Comparison of ENCODE assay signal across 8 cellular contexts in the genomic region with DNA sequence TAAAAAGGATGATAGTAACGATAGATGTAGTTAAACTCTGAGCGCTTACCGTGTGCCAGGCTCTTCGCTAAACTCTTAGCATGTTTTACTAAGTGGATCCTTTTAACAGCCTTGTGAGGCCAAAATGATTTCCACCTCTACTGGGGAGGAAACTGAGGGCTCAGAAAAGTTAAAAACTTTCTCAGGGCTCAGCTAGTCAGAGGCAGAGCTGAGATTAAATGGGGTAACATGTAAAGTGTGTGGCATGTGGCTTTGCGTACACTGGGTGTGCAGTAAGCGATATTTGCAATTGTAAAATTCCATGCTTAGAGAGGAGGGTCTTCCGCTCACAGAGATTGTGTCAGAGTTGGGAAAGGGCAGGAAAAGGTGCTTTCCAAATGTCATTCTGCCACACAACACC. TPM values are rescaled to one million over a fixed set of nuclear protein-coding genes. Genes with fewer than 3 reads are reported as not detected.
DNase-seq lines count a peak whose midpoint lies in the region; ATAC-seq and TF ChIP-seq lines count a peak whose summit lies in the region.

No MANE protein-coding gene starts in this region.

- peak overlapping the region; percentile 97 for H3K27ac Mint-ChIP-seq in progenitor cell of endocrine pancreas

- H3K9me3 ChIP-seq in Peyer's patch (no peaks in the 10 kb centered on the region), esophagus muscularis mucosa (no peaks in the 10 kb centered on the region)

- peak overlapping the region; percentile 90 for H3K4me3 Mint-ChIP-seq in progenitor cell of endocrine pancreas (ENCODE audit: low read depth)

- H3K27me3 Mint-ChIP-seq in progenitor cell of endocrine pancreas = no peaks in the 10 kb centered on the region

- TF ChIP-seq CTCF in GM06990 (IDR thresholded peaks at IDR 0.05; ENCODE audit: insufficient read depth, low read length, poor library complexity, severe bottlenecking) (no peak), Peyer's patch (IDR thresholded peaks at IDR 0.05) (no peak), esophagus muscularis mucosa (IDR thresholded peaks at IDR 0.05) (no peak), progenitor cell of endocrine pancreas (IDR thresholded peaks at IDR 0.05; ENCODE audit: unreplicated experiment) (no peak)

- H3K9me3 Mint-ChIP-seq in progenitor cell of endocrine pancreas (ENCODE audit: low read depth) = no peaks in the 10 kb centered on the region

- H3K36me3 ChIP-seq in GM06990 (ENCODE audit: control insufficient read depth, insufficient read depth, low read length) (peaks cover 26% of the 10 kb centered on the region), Peyer's patch (peaks cover 0 to 30% (median 0%) of the 10 kb centered on the region in 3 donors), esophagus muscularis mucosa (peaks cover 22 to 40% (median 32%) of the 10 kb centered on the region in 4 donors)

- peak overlapping the region; percentile 77 for H3K4me3 ChIP-seq in GM06990 (replicated peaks; ENCODE audit: low read depth, low read length)
- H3K4me3 ChIP-seq in Peyer's patch = peak overlapping the region; percentile 66 to 99 (median 83)
- peak overlapping the region; percentile 78 to 100 (median 92) for H3K4me3 ChIP-seq in esophagus muscularis mucosa

- no peak for DNase-seq in GM06990 (ENCODE audit: extremely low read depth, insufficient read length)
- no peak for DNase-seq in Peyer's patch
- DNase-seq in esophagus muscularis mucosa (ENCODE audit: extremely low spot score) = no peak
- DNase-seq in progenitor cell of endocrine pancreas (ENCODE audit: low spot score, unreplicated experiment) = no peak
- DNase-seq in NCI-H748 (lab: John Stamatoyannopoulos, UW; ENCODE audit: unreplicated experiment) = no peak
- no peak for DNase-seq in epidermal melanocyte (ENCODE audit: insufficient read length, low spot score)
- no peak for DNase-seq in sciatic nerve (ENCODE audit: low spot score)

- TF ChIP-seq POLR2A in Peyer's patch (IDR thresholded peaks at IDR 0.05) (no peak), esophagus muscularis mucosa (IDR thresholded peaks at IDR 0.05; ENCODE audit: low read depth) (no peak)

- 58% methylated on average over 7 of the region's 7 CpGs for WGBS in esophagus muscularis mucosa

- H3K36me3 Mint-ChIP-seq in progenitor cell of endocrine pancreas (ENCODE audit: insufficient read depth) = peaks cover 6% of the 10 kb centered on the region

- H3K4me1 Mint-ChIP-seq in progenitor cell of endocrine pancreas (ENCODE audit: low read depth) = peaks cover 24% of the 10 kb centered on the region

- H3K27ac ChIP-seq in Peyer's patch (no peak overlapping the region), esophagus muscularis mucosa (replicated peaks in 1 of 4) (no peak overlapping the region)

- intact Hi-C loops in esophagus muscularis mucosa (cut with DNase I) (loop anchor here (2.0 to 10.0 kb wide), 2 partner anchors 16 to 542 kb away; partner anchors contain the start of gene PPP1R12C), sciatic nerve (cut with DNase I) (no loop called here)

- peaks cover 8 to 48% (median 38%) of the 10 kb centered on the region in 4 donors for H3K4me1 ChIP-seq in Peyer's patch
- H3K4me1 ChIP-seq in esophagus muscularis mucosa = peaks cover 52 to 71% (median 63%) of the 10 kb centered on the region in 4 donors

- H3K27me3 ChIP-seq in GM06990 (replicated peaks; ENCODE audit: control insufficient read depth, insufficient read depth, low read length) = no peaks in the 10 kb centered on the region
- H3K27me3 ChIP-seq in Peyer's patch = no peaks in the 10 kb centered on the region
- H3K27me3 ChIP-seq in esophagus muscularis mucosa = no peaks in the 10 kb centered on the region

- no peak for TF ChIP-seq EP300 in esophagus muscularis mucosa (IDR thresholded peaks at IDR 0.05)

- ATAC-seq in GM21576 (IDR thresholded peaks at IDR 0.05; ENCODE audit: unreplicated experiment) = no peak
- no peak for ATAC-seq in sciatic nerve

RNA-seq across cellular contexts. Expression of gene U2AF2, which starts 1.7 kb away (rescaled TPM):
- total RNA-seq in Peyer's patch (100 to 1,000 TPM; 132 to 292 (median 159) TPM), esophagus muscularis mucosa (100 to 1,000 TPM in 2 of 4 donors, 10 to 100 TPM in 2; 80.4 to 122 (median 104) TPM), progenitor cell of endocrine pancreas (275 and 281 TPM in 2 replicates), sciatic nerve (127 TPM)

RNA-seq across cellular contexts. Expression of gene CCDC106, which starts 8.5 kb away (rescaled TPM):
- 10 to 100 TPM in 3 of 4 donors, 1 to 10 TPM in 1; 8.1 to 17.4 (median 14.0) TPM for total RNA-seq in Peyer's patch
- 10 to 100 TPM in 3 of 4 donors, 1 to 10 TPM in 1; 9.4 to 22.0 (median 19.2) TPM for total RNA-seq in esophagus muscularis mucosa
- 23.0 and 23.9 TPM in 2 replicates for total RNA-seq in progenitor cell of endocrine pancreas
- 14.0 TPM for total RNA-seq in sciatic nerve

RNA-seq across cellular contexts. Expression of gene ZNF581, which starts 13.1 kb away (rescaled TPM):
- 10 to 100 TPM in 3 of 4 donors, 1 to 10 TPM in 1; 7.7 to 28.9 (median 14.1) TPM for total RNA-seq in Peyer's patch
- 10 to 100 TPM; 13.3 to 26.6 (median 18.2) TPM for total RNA-seq in esophagus muscularis mucosa
- 38.8 and 40.1 TPM in 2 replicates for total RNA-seq in progenitor cell of endocrine pancreas
- 17.2 TPM for total RNA-seq in sciatic nerve

RNA-seq across cellular contexts. Expression of gene ZNF580, which starts 15.8 kb away (rescaled TPM):
- total RNA-seq in Peyer's patch (10 to 100 TPM; 12.3 to 38.4 (median 25.2) TPM), esophagus muscularis mucosa (10 to 100 TPM; 38.3 to 66.8 (median 43.1) TPM), progenitor cell of endocrine pancreas (45.9 and 46.2 TPM in 2 replicates), sciatic nerve (42.2 TPM)

RNA-seq across cellular contexts. Expression of gene EPN1, which starts 18.5 kb away (rescaled TPM):
- 100 to 1,000 TPM; 120 to 241 (median 163) TPM for total RNA-seq in Peyer's patch
- total RNA-seq in esophagus muscularis mucosa = 100 to 1,000 TPM in 2 of 4 donors, 10 to 100 TPM in 2; 30.7 to 176 (median 104) TPM
- 115 and 118 TPM in 2 replicates for total RNA-seq in progenitor cell of endocrine pancreas
- total RNA-seq in sciatic nerve = 87.6 TPM
